In genomic region chr22:40161182-40161581, GRCh38 we compare ENCODE assay signal across 32 cellular contexts.
"Had no signal": no experiment of that assay in that cellular context is flagged by ENCODE, and none has a peak within 500 bp of the region (broad histone marks: within the 10 kb centered on the region; RNA-seq: fewer than 3 reads in every experiment).

No MANE protein-coding gene starts in this region.

- H3K4me1 Mint-ChIP-seq: activated B cell treated with CpG ODN at 0.5 μM for 24 hours; activated CD4-positive, alpha-beta T cell treated with anti-CD3 and anti-CD28 coated beads, Interleukin-2, amount 10 ng/mL, durations not matched to agents 24 days and 14 days; activated naive CD8-positive, alpha-beta T cell treated with anti-CD3 and anti-CD28 coated beads, Interleukin-2, amount 10 ng/mL, durations not matched to agents 7 days and 5 days had no signal

- H3K27ac ChIP-seq: PC-9, RWPE1, VCaP had no signal

- H3K36me3 Mint-ChIP-seq: IgD-negative memory B cell had no signal

- H3K4me3 Mint-ChIP-seq: activated B cell treated with CpG ODN at 0.5 μM for 24 hours; activated CD4-positive, alpha-beta T cell treated with anti-CD3 and anti-CD28 coated beads, Interleukin-2, amount 10 ng/mL, durations not matched to agents 24 days and 14 days; activated CD8-positive, alpha-beta T cell treated with anti-CD3 and anti-CD28 coated beads for 36 hours; activated naive CD8-positive, alpha-beta T cell treated with anti-CD3 and anti-CD28 coated beads, Interleukin-2, amount 10 ng/mL, durations not matched to agents 7 days and 5 days; activated T-cell treated with anti-CD3 and anti-CD28 coated beads, Interleukin-2, amount 50 U/mL, for 4 hours; IgD-negative memory B cell; T-cell had no signal

- H3K36me3 ChIP-seq: ascending aorta had no signal

- H3K4me3 ChIP-seq: ascending aorta, PC-9 had no signal

- H3K9me3 Mint-ChIP-seq: activated CD4-positive, alpha-beta T cell treated with anti-CD3 and anti-CD28 coated beads, Interleukin-2, amount 10 ng/mL, durations not matched to agents 24 days and 14 days; activated T-cell treated with anti-CD3 and anti-CD28 coated beads, Interleukin-2, amount 50 U/mL, for 4 hours; IgD-negative memory B cell; T-cell had no signal

- H3K9me3 ChIP-seq: ascending aorta had no signal

- DNase-seq: activated B cell treated with CpG ODN at 0.5 μM for 24 hours; activated CD4-positive, alpha-beta T cell treated with anti-CD3 and anti-CD28 coated beads, Interleukin-2, amount 10 ng/mL, durations not matched to agents 24 days and 14 days; activated CD4-positive, alpha-beta T cell treated with anti-CD3 and anti-CD28 coated beads, Interleukin-2, amount 50 U/mL, for 4 hours; activated CD8-positive, alpha-beta T cell treated with anti-CD3 and anti-CD28 coated beads for 36 hours; activated gamma-delta T cell; activated naive CD4-positive, alpha-beta T cell treated with Interleukin-2 at 50 U/mL for 16 hours; activated naive CD8-positive, alpha-beta T cell treated with anti-CD3 and anti-CD28 coated beads, Interleukin-2, amount 10 ng/mL, durations not matched to agents 7 days and 5 days; activated T-cell treated with anti-CD3 and anti-CD28 coated beads, Interleukin-2, amount 50 U/mL, for 4 hours; amygdala; Karpas-422; KBM-7; NCI-H1105; NCI-H1417 treated with DMSO at 0.1 percent for 48 hours; NCI-H187 treated with DMSO at 0.1 percent for 48 hours; NCI-H2081; NCI-H345; NCI-H510A; NCI-H526; NCI-H748 treated with DMSO at 0.1 percent for 48 hours; NK-92 treated with Interleukin-12 subunit alpha and Interleukin-12 subunit beta, amount 100 ng/mL, for 24 hours; PC-9; SIG-M5; T-cell; T-helper 2 cell; T-helper 9 cell had no signal

- ATAC-seq: activated CD8-positive, alpha-beta T cell treated with anti-CD3 and anti-CD28 coated beads for 36 hours; activated T-cell treated with anti-CD3 and anti-CD28 coated beads, Interleukin-2, amount 50 U/mL, for 4 hours; Right ventricle myocardium inferior; SK-N-SH treated with all-trans-retinoic acid at 6 μM for 48 hours; T-cell had no signal

- H2AFZ ChIP-seq: PC-9 had no signal

- H3K27me3 Mint-ChIP-seq: activated B cell treated with CpG ODN at 0.5 μM for 24 hours; activated CD4-positive, alpha-beta T cell treated with anti-CD3 and anti-CD28 coated beads, Interleukin-2, amount 10 ng/mL, durations not matched to agents 24 days and 14 days; activated CD8-positive, alpha-beta T cell treated with anti-CD3 and anti-CD28 coated beads for 36 hours; activated naive CD8-positive, alpha-beta T cell treated with anti-CD3 and anti-CD28 coated beads, Interleukin-2, amount 10 ng/mL, durations not matched to agents 7 days and 5 days; IgD-negative memory B cell; T-cell had no signal

- H3K4me2 ChIP-seq: PC-9 had no signal

- H3K27ac Mint-ChIP-seq: activated B cell treated with CpG ODN at 0.5 μM for 24 hours; activated CD4-positive, alpha-beta T cell treated with anti-CD3 and anti-CD28 coated beads, Interleukin-2, amount 10 ng/mL, durations not matched to agents 24 days and 14 days; activated CD8-positive, alpha-beta T cell treated with anti-CD3 and anti-CD28 coated beads for 36 hours; activated naive CD8-positive, alpha-beta T cell treated with anti-CD3 and anti-CD28 coated beads, Interleukin-2, amount 10 ng/mL, durations not matched to agents 7 days and 5 days; activated T-helper 2 cell treated with anti-CD3 and anti-CD28 coated beads, Interferon-gamma antibody, Interleukin-2, Interleukin-4, amounts not matched to agents 10 μg/mL and 5 μg/mL and 100 μg/mL, durations not matched to agents 14 hours and 24 hours and 36 hours had no signal
